8 cellular contexts compared by ENCODE assay signal in the genomic region with DNA sequence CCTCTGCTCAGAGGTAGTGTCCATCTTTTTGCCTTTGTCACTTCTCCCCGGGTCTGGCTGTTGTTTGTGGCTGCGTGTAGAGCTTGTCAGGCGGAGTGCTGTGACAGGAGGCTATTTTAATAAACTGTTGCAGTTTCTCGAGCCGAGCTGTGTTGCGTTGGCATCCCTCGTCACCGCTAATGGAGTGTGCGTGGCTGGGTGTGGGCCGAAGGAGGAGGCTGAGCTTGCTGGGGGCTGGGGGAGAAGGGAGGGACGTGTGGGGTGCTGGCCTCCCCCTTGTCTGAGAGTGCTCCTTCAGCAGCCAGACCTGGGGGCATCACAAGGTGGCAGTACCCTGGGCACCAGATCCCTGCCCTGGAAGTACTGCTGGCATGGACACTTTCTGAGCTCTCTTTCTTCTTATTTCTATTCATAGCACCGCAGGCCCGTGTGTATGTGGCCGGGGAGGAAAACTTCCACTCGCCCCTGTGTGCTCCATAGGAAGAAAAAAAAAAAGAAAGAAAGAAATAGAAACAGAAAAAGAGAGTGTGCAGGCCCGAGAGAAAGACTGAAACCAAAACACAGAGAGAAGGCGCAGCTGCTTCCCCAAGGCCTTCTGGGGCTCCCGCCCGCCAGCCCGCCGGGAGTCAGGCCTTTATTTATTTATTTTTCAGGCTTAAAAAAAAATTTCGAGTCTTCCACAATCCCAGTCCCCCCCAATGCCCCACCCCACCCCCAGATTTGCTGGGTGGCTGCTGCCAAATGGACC. TPM values are rescaled to one million over a fixed set of nuclear protein-coding genes. Genes with fewer than 3 reads are reported as not detected.
DNase-seq lines count a peak whose midpoint lies in the region; ATAC-seq and TF ChIP-seq lines count a peak whose summit lies in the region.

No MANE protein-coding gene starts in this region.

- peak overlapping the region; percentile 28; the same call in 1 of the 2 replicates for H3K4me3 Mint-ChIP-seq in WTC11
- no peak overlapping the region for H3K4me3 Mint-ChIP-seq in Caco-2 (ENCODE audit: unreplicated experiment)

- ATAC-seq in WTC11 = no peak

- POLR2A ChIA-PET in WTC11 (lab: Charles Lee) = interaction anchor here (0.6 to 1.7 kb wide), 3 partner anchors 32 to 223 kb away, joined by 3 to 6 read pairs (median 5); no protein-coding TSS in a partner anchor
- POLR2A ChIA-PET in Caco-2 (lab: Charles Lee) = no interaction called here

- peaks cover 6% of the 10 kb centered on the region for H3K4me1 ChIP-seq in Caco-2

- peak; percentile 43 for DNase-seq in NCI-H748 (lab: John Stamatoyannopoulos, UW; ENCODE audit: unreplicated experiment)
- DNase-seq in NCI-H748 treated with DMSO at 0.1 percent for 48 hours (lab: John Stamatoyannopoulos, UW) = no peak
- DNase-seq in WTC11 (ENCODE audit: low spot score) = no peak
- DNase-seq in hepatic stellate cell (ENCODE audit: low spot score) = peak; percentile 79
- DNase-seq in substantia nigra (lab: John Stamatoyannopoulos, UW) = peak in 14 of 49 donors; percentile 44 to 87 (median 68)
- no peak for DNase-seq in stimulated activated CD4-positive, alpha-beta T cell treated with anti-CD3 and anti-CD28 coated beads, Interleukin-4, amount 100 ng/mL, for 4 hours
- DNase-seq in Caco-2 = no peak
- no peak for DNase-seq in NCI-H510A (lab: John Stamatoyannopoulos, UW)

- H3K27ac ChIP-seq in substantia nigra (ENCODE audit: low read depth, low read length, poor library complexity, severe bottlenecking) = peak overlapping the region; percentile 99

- H3K4me3 ChIP-seq in Caco-2 (ENCODE audit: low read depth, low read length) = no peak overlapping the region

- no TSS peak for BruUV-seq in Caco-2 (replicated peaks; lab: Mats Ljungman, UMichigan)

- CTCF ChIA-PET in WTC11 (lab: Charles Lee) (interaction anchor here (0.6 to 3.6 kb wide), 10 partner anchors 8 to 821 kb away, joined by 3 to 28 read pairs (median 10); no protein-coding TSS in a partner anchor), Caco-2 (lab: Charles Lee) (no interaction called here)

- intact Hi-C loops in Caco-2 (cut with micrococcal nuclease; ENCODE audit: unreplicated experiment) = no loop called here

- H3K9me3 Mint-ChIP-seq in WTC11 = no peaks in the 10 kb centered on the region
- no peaks in the 10 kb centered on the region for H3K9me3 Mint-ChIP-seq in Caco-2 (ENCODE audit: unreplicated experiment)

- no peaks in the 10 kb centered on the region for H3K36me3 ChIP-seq in Caco-2 (ENCODE audit: control insufficient read depth, insufficient read depth, low read length)

- H3K27me3 ChIP-seq in Caco-2 (replicated peaks; ENCODE audit: control insufficient read depth, insufficient read depth, low read length) = no peaks in the 10 kb centered on the region

- peaks cover 79% of the 10 kb centered on the region for H3K4me1 Mint-ChIP-seq in WTC11
- H3K4me1 Mint-ChIP-seq in Caco-2 (ENCODE audit: low read depth, unreplicated experiment) = peaks cover 9% of the 10 kb centered on the region

- H3K27ac Mint-ChIP-seq in WTC11 (no peak overlapping the region), Caco-2 (ENCODE audit: unreplicated experiment) (no peak overlapping the region)

- H3K9me3 ChIP-seq in Caco-2 = no peaks in the 10 kb centered on the region

- H3K36me3 Mint-ChIP-seq in WTC11 (no peaks in the 10 kb centered on the region), Caco-2 (ENCODE audit: insufficient read depth, unreplicated experiment) (no peaks in the 10 kb centered on the region)

- TF ChIP-seq CTCF in WTC11 (IDR thresholded peaks at IDR 0.05) = no peak
- TF ChIP-seq CTCF in Caco-2 (IDR thresholded peaks at IDR 0.05; ENCODE audit: insufficient read depth in 1 of 2, low read depth in 1 of 2, low read length in 1 of 2, severe bottlenecking in 1 of 2, unreplicated experiment in 1 of 2) = no peak

- H3K27me3 Mint-ChIP-seq in WTC11 (ENCODE audit: low read depth) = peaks cover 100% of the 10 kb centered on the region
- peaks cover 24% of the 10 kb centered on the region for H3K27me3 Mint-ChIP-seq in Caco-2 (ENCODE audit: insufficient read depth, unreplicated experiment)

TF ChIP-seq in WTC11, 78 proteins besides CTCF, POLR2A, EP300 and RAD21 (continues in another document):
- TF ChIP-seq, protein P1, sequence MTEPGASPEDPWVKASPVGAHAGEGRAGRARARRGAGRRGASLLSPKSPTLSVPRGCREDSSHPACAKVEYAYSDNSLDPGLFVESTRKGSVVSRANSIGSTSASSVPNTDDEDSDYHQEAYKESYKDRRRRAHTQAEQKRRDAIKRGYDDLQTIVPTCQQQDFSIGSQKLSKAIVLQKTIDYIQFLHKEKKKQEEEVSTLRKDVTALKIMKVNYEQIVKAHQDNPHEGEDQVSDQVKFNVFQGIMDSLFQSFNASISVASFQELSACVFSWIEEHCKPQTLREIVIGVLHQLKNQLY (CRISPR knock-in tag; IDR thresholded peaks at IDR 0.05) = no peak
- TF ChIP-seq, protein P2, sequence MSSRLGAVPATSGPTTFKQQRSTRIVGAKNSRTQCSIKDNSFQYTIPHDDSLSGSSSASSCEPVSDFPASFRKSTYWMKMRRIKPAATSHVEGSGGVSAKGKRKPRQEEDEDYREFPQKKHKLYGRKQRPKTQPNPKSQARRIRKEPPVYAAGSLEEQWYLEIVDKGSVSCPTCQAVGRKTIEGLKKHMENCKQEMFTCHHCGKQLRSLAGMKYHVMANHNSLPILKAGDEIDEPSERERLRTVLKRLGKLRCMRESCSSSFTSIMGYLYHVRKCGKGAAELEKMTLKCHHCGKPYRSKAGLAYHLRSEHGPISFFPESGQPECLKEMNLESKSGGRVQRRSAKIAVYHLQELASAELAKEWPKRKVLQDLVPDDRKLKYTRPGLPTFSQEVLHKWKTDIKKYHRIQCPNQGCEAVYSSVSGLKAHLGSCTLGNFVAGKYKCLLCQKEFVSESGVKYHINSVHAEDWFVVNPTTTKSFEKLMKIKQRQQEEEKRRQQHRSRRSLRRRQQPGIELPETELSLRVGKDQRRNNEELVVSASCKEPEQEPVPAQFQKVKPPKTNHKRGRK (CRISPR knock-in tag; IDR thresholded peaks at IDR 0.05; ENCODE audit: borderline replicate concordance) = no peak
- TF ChIP-seq, protein P3, sequence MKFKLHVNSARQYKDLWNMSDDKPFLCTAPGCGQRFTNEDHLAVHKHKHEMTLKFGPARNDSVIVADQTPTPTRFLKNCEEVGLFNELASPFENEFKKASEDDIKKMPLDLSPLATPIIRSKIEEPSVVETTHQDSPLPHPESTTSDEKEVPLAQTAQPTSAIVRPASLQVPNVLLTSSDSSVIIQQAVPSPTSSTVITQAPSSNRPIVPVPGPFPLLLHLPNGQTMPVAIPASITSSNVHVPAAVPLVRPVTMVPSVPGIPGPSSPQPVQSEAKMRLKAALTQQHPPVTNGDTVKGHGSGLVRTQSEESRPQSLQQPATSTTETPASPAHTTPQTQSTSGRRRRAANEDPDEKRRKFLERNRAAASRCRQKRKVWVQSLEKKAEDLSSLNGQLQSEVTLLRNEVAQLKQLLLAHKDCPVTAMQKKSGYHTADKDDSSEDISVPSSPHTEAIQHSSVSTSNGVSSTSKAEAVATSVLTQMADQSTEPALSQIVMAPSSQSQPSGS (CRISPR knock-in tag; IDR thresholded peaks at IDR 0.05; ENCODE audit: borderline replicate concordance, low read depth) = no peak
- no peak for TF ChIP-seq ATF1 (CRISPR knock-in tag; IDR thresholded peaks at IDR 0.05)
- no peak for TF ChIP-seq FOXJ3 (CRISPR knock-in tag; IDR thresholded peaks at IDR 0.05; ENCODE audit: borderline replicate concordance)
- TF ChIP-seq, protein P4, sequence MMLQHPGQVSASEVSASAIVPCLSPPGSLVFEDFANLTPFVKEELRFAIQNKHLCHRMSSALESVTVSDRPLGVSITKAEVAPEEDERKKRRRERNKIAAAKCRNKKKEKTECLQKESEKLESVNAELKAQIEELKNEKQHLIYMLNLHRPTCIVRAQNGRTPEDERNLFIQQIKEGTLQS (CRISPR knock-in tag; conservative IDR thresholded peaks at IDR 0.05) = no peak
- no peak for TF ChIP-seq OVOL2 (CRISPR knock-in tag; IDR thresholded peaks at IDR 0.05; ENCODE audit: borderline replicate concordance)
- TF ChIP-seq, protein P5, sequence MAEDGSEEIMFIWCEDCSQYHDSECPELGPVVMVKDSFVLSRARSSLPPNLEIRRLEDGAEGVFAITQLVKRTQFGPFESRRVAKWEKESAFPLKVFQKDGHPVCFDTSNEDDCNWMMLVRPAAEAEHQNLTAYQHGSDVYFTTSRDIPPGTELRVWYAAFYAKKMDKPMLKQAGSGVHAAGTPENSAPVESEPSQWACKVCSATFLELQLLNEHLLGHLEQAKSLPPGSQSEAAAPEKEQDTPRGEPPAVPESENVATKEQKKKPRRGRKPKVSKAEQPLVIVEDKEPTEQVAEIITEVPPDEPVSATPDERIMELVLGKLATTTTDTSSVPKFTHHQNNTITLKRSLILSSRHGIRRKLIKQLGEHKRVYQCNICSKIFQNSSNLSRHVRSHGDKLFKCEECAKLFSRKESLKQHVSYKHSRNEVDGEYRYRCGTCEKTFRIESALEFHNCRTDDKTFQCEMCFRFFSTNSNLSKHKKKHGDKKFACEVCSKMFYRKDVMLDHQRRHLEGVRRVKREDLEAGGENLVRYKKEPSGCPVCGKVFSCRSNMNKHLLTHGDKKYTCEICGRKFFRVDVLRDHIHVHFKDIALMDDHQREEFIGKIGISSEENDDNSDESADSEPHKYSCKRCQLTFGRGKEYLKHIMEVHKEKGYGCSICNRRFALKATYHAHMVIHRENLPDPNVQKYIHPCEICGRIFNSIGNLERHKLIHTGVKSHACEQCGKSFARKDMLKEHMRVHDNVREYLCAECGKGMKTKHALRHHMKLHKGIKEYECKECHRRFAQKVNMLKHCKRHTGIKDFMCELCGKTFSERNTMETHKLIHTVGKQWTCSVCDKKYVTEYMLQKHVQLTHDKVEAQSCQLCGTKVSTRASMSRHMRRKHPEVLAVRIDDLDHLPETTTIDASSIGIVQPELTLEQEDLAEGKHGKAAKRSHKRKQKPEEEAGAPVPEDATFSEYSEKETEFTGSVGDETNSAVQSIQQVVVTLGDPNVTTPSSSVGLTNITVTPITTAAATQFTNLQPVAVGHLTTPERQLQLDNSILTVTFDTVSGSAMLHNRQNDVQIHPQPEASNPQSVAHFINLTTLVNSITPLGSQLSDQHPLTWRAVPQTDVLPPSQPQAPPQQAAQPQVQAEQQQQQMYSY (CRISPR knock-in tag; IDR thresholded peaks at IDR 0.05) = no peak
- TF ChIP-seq IRF2 (CRISPR knock-in tag; IDR thresholded peaks at IDR 0.05; ENCODE audit: borderline replicate concordance, low read depth) = no peak
- TF ChIP-seq JUN (CRISPR knock-in tag; IDR thresholded peaks at IDR 0.05) = no peak
- no peak for TF ChIP-seq ZNF263 (CRISPR knock-in tag; IDR thresholded peaks at IDR 0.05; ENCODE audit: low read depth)

RNA-seq across cellular contexts. Expression of a gene that starts 27.0 kb away (rescaled TPM):
- total RNA-seq in WTC11 (2021) (0.44 to 1.5 TPM (median 1.4 TPM) in 3 replicates), Caco-2 (2022) (0.35 and 0.82 TPM in 2 replicates)

RNA-seq across cellular contexts. Expression of a gene that starts 52.9 kb away (rescaled TPM):
- total RNA-seq in WTC11 (2021) = 0.18 to 0.23 TPM (median 0.22 TPM) in 3 replicates
- total RNA-seq in Caco-2 (2022) = not detected in 2 replicates

Comparison
In these comparisons a context has a peak if more than half of its experiments do, and no peak if none do; other contexts are left out.
1. DNase-seq: peak in NCI-H748 (single experiment) and hepatic stellate cell (single experiment); none in NCI-H748 treated with DMSO at 0.1 percent for 48 hours (single experiment), WTC11 (single experiment), stimulated activated CD4-positive, alpha-beta T cell treated with anti-CD3 and anti-CD28 coated beads, Interleukin-4, amount 100 ng/mL, for 4 hours (0 of 2), Caco-2 (0 of 2) and NCI-H510A (single experiment).